ENCODE assay signal across 18 cellular contexts in the genomic region with DNA sequence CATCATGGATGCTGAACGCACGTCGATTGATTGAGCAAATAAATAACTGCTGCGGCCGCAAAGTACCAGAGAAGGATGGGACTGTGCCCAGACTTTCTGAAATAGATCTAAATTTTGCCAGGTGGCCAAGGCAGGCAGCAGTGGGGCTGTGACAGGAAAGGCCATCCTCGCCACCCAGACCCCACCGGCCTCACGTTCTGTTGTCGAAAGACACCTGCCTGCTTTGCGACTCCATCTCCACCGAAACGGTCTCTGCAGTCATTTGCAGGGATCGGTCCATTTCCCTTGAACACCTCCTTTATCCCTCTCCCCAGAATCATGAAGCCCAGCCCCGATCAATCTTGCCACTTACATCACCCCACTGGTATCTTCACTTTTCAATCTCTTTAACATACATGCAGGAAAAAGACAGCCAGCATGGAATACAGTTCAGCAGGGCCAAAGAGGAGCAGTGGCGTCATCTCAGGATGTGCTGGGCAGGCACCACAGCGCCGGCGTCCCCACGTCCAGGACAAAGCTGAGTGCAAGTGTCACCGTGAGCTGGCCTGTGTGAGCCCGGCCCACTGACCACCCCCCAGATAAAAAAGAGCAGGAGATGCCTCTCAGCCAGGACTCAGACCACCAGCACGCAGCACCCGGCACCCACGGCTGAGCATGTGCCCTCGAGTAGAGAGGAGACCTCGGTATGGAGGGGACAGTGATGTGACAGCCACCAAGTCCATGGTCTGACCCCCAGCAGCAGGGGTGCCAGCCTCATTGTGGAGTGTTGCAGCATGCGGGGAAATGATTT.
DNase-seq lines count a peak whose midpoint lies in the region; ATAC-seq and TF ChIP-seq lines count a peak whose summit lies in the region.
"Had no signal": no experiment of that assay in that cellular context is flagged by ENCODE, and none has a peak within 500 bp of the region (broad histone marks: within the 10 kb centered on the region; RNA-seq: fewer than 3 reads in every experiment).

No MANE protein-coding gene starts in this region.

- no peaks in the 10 kb centered on the region for H3K27me3 ChIP-seq in WERI-Rb-1 (ENCODE audit: insufficient read depth, low read depth, severe bottlenecking)
- H3K27me3 ChIP-seq in osteoblast (ENCODE audit: insufficient read depth, low read length): no peaks in the 10 kb centered on the region
- H3K27me3 ChIP-seq: BE2C had no signal

- DNase-seq in NCI-H1436 (lab: John Stamatoyannopoulos, UW) (peak; percentile 11), NCI-H1436 treated with DMSO at 0.1 percent for 48 hours (lab: John Stamatoyannopoulos, UW) (no peak), WERI-Rb-1 (peak; percentile 2), osteoblast (ENCODE audit: insufficient read length, low spot score, missing footprints) (peak; percentile 78), type B pancreatic cell (ENCODE audit: extremely low spot score, unreplicated experiment) (peak; percentile 49), NCI-H1048 (lab: John Stamatoyannopoulos, UW) (no peak)
- DNase-seq in activated T-helper 2 cell treated with anti-CD3 and anti-CD28 coated beads, Interferon-gamma antibody, Interleukin-2, Interleukin-4, amounts not matched to agents 10 μg/mL and 5 μg/mL and 100 μg/mL, durations not matched to agents 14 hours and 24 hours and 36 hours (ENCODE audit: low spot score): no peak
- DNase-seq: BE2C, EL, HFFc6, NCI-H1092, NCI-H1694 treated with DMSO at 0.1 percent for 48 hours, NCI-H226, NCI-H524 treated with DMSO at 0.1 percent for 48 hours, SHP77 treated with DMSO at 0.1 percent for 48 hours had no signal

- no peak overlapping the region for H3K4me2 ChIP-seq in osteoblast (ENCODE audit: insufficient read depth, low read length)

- no peak overlapping the region for H3K4me3 Mint-ChIP-seq in type B pancreatic cell
- no peak overlapping the region for H3K4me3 Mint-ChIP-seq in activated T-helper 2 cell treated with anti-CD3 and anti-CD28 coated beads, Interferon-gamma antibody, Interleukin-2, Interleukin-4, amounts not matched to agents 10 μg/mL and 5 μg/mL and 100 μg/mL, durations not matched to agents 14 hours and 24 hours and 36 hours (ENCODE audit: low read depth)
- H3K4me3 Mint-ChIP-seq: CD4-positive, alpha-beta T cell; HFFc6 had no signal

- H3K4me1 ChIP-seq in osteoblast (ENCODE audit: insufficient read depth, low read length): no peaks in the 10 kb centered on the region
- H3K4me1 ChIP-seq: BE2C had no signal

- no peaks in the 10 kb centered on the region for H3K36me3 Mint-ChIP-seq in type B pancreatic cell
- no peaks in the 10 kb centered on the region for H3K36me3 Mint-ChIP-seq in activated T-helper 2 cell treated with anti-CD3 and anti-CD28 coated beads, Interferon-gamma antibody, Interleukin-2, Interleukin-4, amounts not matched to agents 10 μg/mL and 5 μg/mL and 100 μg/mL, durations not matched to agents 14 hours and 24 hours and 36 hours (ENCODE audit: low read depth)

- H3K79me2 ChIP-seq in osteoblast (ENCODE audit: insufficient read depth, low read length): no peaks in the 10 kb centered on the region

- H3K4me3 ChIP-seq in WERI-Rb-1 (ENCODE audit: low read depth, low read length) (no peak overlapping the region), osteoblast (ENCODE audit: insufficient read depth, low read length) (no peak overlapping the region)

- H3K27me3 Mint-ChIP-seq in type B pancreatic cell: no peaks in the 10 kb centered on the region
- H3K27me3 Mint-ChIP-seq in activated T-helper 2 cell treated with anti-CD3 and anti-CD28 coated beads, Interferon-gamma antibody, Interleukin-2, Interleukin-4, amounts not matched to agents 10 μg/mL and 5 μg/mL and 100 μg/mL, durations not matched to agents 14 hours and 24 hours and 36 hours (ENCODE audit: low read depth): no peaks in the 10 kb centered on the region

- H3K4me1 Mint-ChIP-seq in type B pancreatic cell (ENCODE audit: unreplicated experiment): no peaks in the 10 kb centered on the region
- no peaks in the 10 kb centered on the region for H3K4me1 Mint-ChIP-seq in activated T-helper 2 cell treated with anti-CD3 and anti-CD28 coated beads, Interferon-gamma antibody, Interleukin-2, Interleukin-4, amounts not matched to agents 10 μg/mL and 5 μg/mL and 100 μg/mL, durations not matched to agents 14 hours and 24 hours and 36 hours (ENCODE audit: low read depth)

- H3K36me3 ChIP-seq in WERI-Rb-1: no peaks in the 10 kb centered on the region
- no peaks in the 10 kb centered on the region for H3K36me3 ChIP-seq in osteoblast (ENCODE audit: insufficient read depth, low read length)
- H3K36me3 ChIP-seq: BE2C had no signal

- H4K20me1 ChIP-seq in osteoblast (ENCODE audit: insufficient read depth, low read length): no peaks in the 10 kb centered on the region

- TF ChIP-seq CTCF in WERI-Rb-1 (IDR thresholded peaks at IDR 0.05; ENCODE audit: low read depth, low read length): no peak
- no peak for TF ChIP-seq CTCF in osteoblast (IDR thresholded peaks at IDR 0.05; ENCODE audit: extremely low read depth, low read depth, low read length)
- no peak for TF ChIP-seq CTCF in type B pancreatic cell (conservative IDR thresholded peaks at IDR 0.05)

- intact Hi-C loops in activated T-helper 2 cell treated with anti-CD3 and anti-CD28 coated beads, Interferon-gamma antibody, Interleukin-2, Interleukin-4, amounts not matched to agents 10 μg/mL and 5 μg/mL and 100 μg/mL, durations not matched to agents 14 hours and 24 hours and 36 hours (cut with micrococcal nuclease): no loop called here

- H3K27ac ChIP-seq in WERI-Rb-1: no peak overlapping the region
- no peak overlapping the region for H3K27ac ChIP-seq in osteoblast (ENCODE audit: low read depth, low read length)
- H3K27ac ChIP-seq: 22Rv1 had no signal

- H2AFZ ChIP-seq in osteoblast (ENCODE audit: low read length): no peak overlapping the region

- no peak for ATAC-seq in HG02870 (IDR thresholded peaks at IDR 0.05; ENCODE audit: unreplicated experiment)

- H3K27ac Mint-ChIP-seq in type B pancreatic cell: no peak overlapping the region
- H3K27ac Mint-ChIP-seq in activated T-helper 2 cell treated with anti-CD3 and anti-CD28 coated beads, Interferon-gamma antibody, Interleukin-2, Interleukin-4, amounts not matched to agents 10 μg/mL and 5 μg/mL and 100 μg/mL, durations not matched to agents 14 hours and 24 hours and 36 hours: no peak overlapping the region
- H3K27ac Mint-ChIP-seq: CD4-positive, alpha-beta T cell; HFFc6 had no signal

- H3K9me3 ChIP-seq in WERI-Rb-1 (ENCODE audit: severe bottlenecking) (no peaks in the 10 kb centered on the region), osteoblast (ENCODE audit: low read depth, low read length) (no peaks in the 10 kb centered on the region)

- peaks cover 4% of the 10 kb centered on the region for H3K9me3 Mint-ChIP-seq in type B pancreatic cell
- H3K9me3 Mint-ChIP-seq in activated T-helper 2 cell treated with anti-CD3 and anti-CD28 coated beads, Interferon-gamma antibody, Interleukin-2, Interleukin-4, amounts not matched to agents 10 μg/mL and 5 μg/mL and 100 μg/mL, durations not matched to agents 14 hours and 24 hours and 36 hours: peaks cover 3% of the 10 kb centered on the region
- H3K9me3 Mint-ChIP-seq: CD4-positive, alpha-beta T cell had no signal

Comparison
In these comparisons a context has a peak if more than half of its experiments do, and no peak if none do; other contexts are left out.
1. DNase-seq: peak in NCI-H1436 (single experiment), WERI-Rb-1 (single experiment), osteoblast (single experiment) and type B pancreatic cell (single experiment); none in NCI-H1436 treated with DMSO at 0.1 percent for 48 hours (single experiment), NCI-H1048 (single experiment) and activated T-helper 2 cell treated with anti-CD3 and anti-CD28 coated beads, Interferon-gamma antibody, Interleukin-2, Interleukin-4, amounts not matched to agents 10 μg/mL and 5 μg/mL and 100 μg/mL, durations not matched to agents 14 hours and 24 hours and 36 hours (single experiment).